19 cellular contexts compared by ENCODE assay signal in genomic region chr19:3618811-3619630, GRCh38. TPM values are rescaled to one million over a fixed set of nuclear protein-coding genes. Genes with fewer than 3 reads are reported as not detected.
DNase-seq lines count a peak whose midpoint lies in the region; ATAC-seq, FAIRE-seq and TF ChIP-seq lines count a peak whose summit lies in the region.
"Had no signal": no experiment of that assay in that cellular context is flagged by ENCODE, and none has a peak within 500 bp of the region (broad histone marks: within the 10 kb centered on the region; RNA-seq: fewer than 3 reads in every experiment).

No MANE protein-coding gene starts in this region.

- H3K36me3 ChIP-seq in right atrium auricular region: peaks cover 28% of the 10 kb centered on the region
- H3K36me3 ChIP-seq in OCI-LY3 (replicated peaks; ENCODE audit: low read depth, low read length): peaks cover 17% of the 10 kb centered on the region
- peaks cover 2 to 5% (median 3%) of the 10 kb centered on the region in 4 experiments; a peak in 4 of 8 replicates for H3K36me3 ChIP-seq in H1 (ENCODE audit: control insufficient read depth in 2 of 4, insufficient read depth in 4 of 4, low read length in 3 of 4)
- peaks cover 0 to 15% of the 10 kb centered on the region in 2 donors for H3K36me3 ChIP-seq in adrenal gland (replicated peaks in 1 of 2)
- H3K36me3 ChIP-seq: transverse colon had no signal

- peak overlapping the region; percentile 14; the same call in 1 of the 2 replicates for H4K8ac ChIP-seq in H1 (ENCODE audit: extremely low read depth, insufficient read depth, low read length)

- H3K27ac ChIP-seq in right atrium auricular region (no peak overlapping the region), OCI-LY3 (ENCODE audit: low read length) (no peak overlapping the region), H1 (ENCODE audit: low read depth, low read length) (no peak overlapping the region), adrenal gland (no peak overlapping the region)
- H3K27ac ChIP-seq: neutrophil, psoas muscle had no signal

- H3K4ac ChIP-seq in H1 (replicated peaks; ENCODE audit: insufficient read length, low read depth, low read length): no peak overlapping the region

- H3K4me2 ChIP-seq in OCI-LY3 (ENCODE audit: low read length): no peak overlapping the region
- no peak overlapping the region for H3K4me2 ChIP-seq in H1 (ENCODE audit: insufficient read depth in 1 of 2, low read depth in 2 of 2, low read length in 2 of 2)

- FAIRE-seq in H1 (lab: Jason Lieb, UNC): no peak

- H4K5ac ChIP-seq in H1 (ENCODE audit: insufficient read length, low read depth, low read length): no peak overlapping the region

- peak; percentile 38 to 45 for TF ChIP-seq CTCF in right atrium auricular region (IDR thresholded peaks at IDR 0.05)
- peak; percentile 9; the same call in 1 of the 2 replicates for TF ChIP-seq CTCF in OCI-LY3 (IDR thresholded peaks at IDR 0.05; ENCODE audit: low read depth, low read length)
- no peak for TF ChIP-seq CTCF in H1 (IDR thresholded peaks at IDR 0.05; ENCODE audit: control extremely low read depth in 1 of 3, insufficient read depth in 1 of 3, low read depth in 1 of 3, low read length in 3 of 3)
- peak in 2 of 6 experiments; percentile 43 to 44 for TF ChIP-seq CTCF in adrenal gland (IDR thresholded peaks at IDR 0.05)

- ATAC-seq in left ventricle myocardium superior (no peak), GM18858 (IDR thresholded peaks at IDR 0.05; ENCODE audit: unreplicated experiment) (no peak)

- no peak overlapping the region for H2AK5ac ChIP-seq in H1 (ENCODE audit: low read depth, low read length)

- H3K4me1 ChIP-seq in right atrium auricular region: peaks cover 0 to 15% of the 10 kb centered on the region in 2 donors
- no peaks in the 10 kb centered on the region for H3K4me1 ChIP-seq in OCI-LY3 (ENCODE audit: low read length)
- H3K4me1 ChIP-seq in H1 (replicated peaks in 1 of 4; ENCODE audit: control insufficient read depth in 3 of 4, insufficient read depth in 4 of 4, low read length in 3 of 4): peaks cover 0 to 3% (median under 1%) of the 10 kb centered on the region in 4 experiments; a peak in 3 of 7 replicates
- peaks cover 0 to 3% of the 10 kb centered on the region in 2 donors for H3K4me1 ChIP-seq in adrenal gland (replicated peaks in 1 of 2)

- DNase-seq in right atrium auricular region (ENCODE audit: low spot score) (no peak), left ventricle myocardium superior (no peak), H1 (ENCODE audit: low read depth in 1 of 2, low spot score in 2 of 2) (no peak), adrenal gland (no peak), anterior cingulate cortex (lab: John Stamatoyannopoulos, UW) (no peak), NCI-H526 treated with DMSO at 0.1 percent for 48 hours (lab: John Stamatoyannopoulos, UW) (no peak)
- DNase-seq: KG1, mammary epithelial cell, NCI-H1694 treated with DMSO at 0.1 percent for 48 hours, NCI-H2171, NCI-H524, SHP77 had no signal

- no peak overlapping the region for H3K23ac ChIP-seq in H1 (ENCODE audit: insufficient read length)

- H3K18ac ChIP-seq in H1 (ENCODE audit: extremely low read depth, low read length): no peak overlapping the region

- TF ChIP-seq EP300 in H1 (IDR thresholded peaks at IDR 0.05; ENCODE audit: borderline replicate concordance in 1 of 2, low read depth in 2 of 2, low read length in 2 of 2): no peak

- no peak overlapping the region for H4K91ac ChIP-seq in H1 (replicated peaks; ENCODE audit: insufficient read length, low read length)

- no peaks in the 10 kb centered on the region for H3K23me2 ChIP-seq in H1 (ENCODE audit: low read depth, low read length)

- H3K4me3 ChIP-seq in right atrium auricular region: no peak overlapping the region
- H3K4me3 ChIP-seq in OCI-LY3 (ENCODE audit: low read length): no peak overlapping the region
- no peak overlapping the region for H3K4me3 ChIP-seq in H1 (ENCODE audit: extremely low read depth in 1 of 4, insufficient read depth in 2 of 4, low read depth in 3 of 4, low read length in 4 of 4)
- H3K4me3 ChIP-seq in adrenal gland: no peak overlapping the region
- H3K4me3 ChIP-seq: psoas muscle, transverse colon had no signal

- POLR2A ChIA-PET in H1 (lab: Charles Lee; ENCODE audit: partially characterized antibody): interaction anchor here (0.6 to 1.4 kb wide), 5 partner anchors 11 to 39 kb away, joined by 3 to 6 read pairs (median 3); no protein-coding TSS in a partner anchor

- H3K9ac ChIP-seq in OCI-LY3 (ENCODE audit: low read length) (no peak overlapping the region), H1 (replicated peaks in 1 of 4; ENCODE audit: extremely low read depth in 1 of 4, low read depth in 3 of 4, low read length in 3 of 4) (no peak overlapping the region)

- H3K56ac ChIP-seq in H1 (replicated peaks; ENCODE audit: insufficient read length, low read depth, low read length): no peak overlapping the region

- H3K14ac ChIP-seq in H1 (ENCODE audit: insufficient read length): no peak overlapping the region

- H2BK5ac ChIP-seq in H1 (ENCODE audit: low read depth, low read length): no peak overlapping the region

- 95% methylated on average over 25 of the region's 31 CpGs; no CpG with 5 or more reads in 1 of the 2 experiments for WGBS in H1 (ENCODE audit: extremely low coverage in 1 of 2, insufficient coverage in 1 of 2, insufficient read length in 1 of 2, insufficient replicate concordance in 2 of 2, low coverage in 1 of 2, low lambda C conversion rate in 2 of 2, missing lambda C conversion rate in 1 of 2), 2 experiments
- WGBS in adrenal gland, 4 donors: 84 to 86% (median 86%) methylated on average over 20 to 31 of the region's 31 CpGs

- intact Hi-C loops in left ventricle myocardium superior (cut with micrococcal nuclease): no loop called here
- intact Hi-C loops in adrenal gland (cut with DNase I): loop anchor here in 1 of 2 donors (5.0 kb wide), 1 partner anchor 72 kb away; no protein-coding TSS in a partner anchor

- no peak overlapping the region for H2AFZ ChIP-seq in OCI-LY3 (ENCODE audit: low read depth, low read length)
- H2AFZ ChIP-seq in H1 (ENCODE audit: low read length): no peak overlapping the region

- H3K79me1 ChIP-seq in H1 (ENCODE audit: low read depth, low read length): peaks cover 1% of the 10 kb centered on the region

- H3K79me2 ChIP-seq in OCI-LY3 (ENCODE audit: low read length): peaks cover 7% of the 10 kb centered on the region
- H3K79me2 ChIP-seq in H1 (ENCODE audit: control insufficient read depth in 1 of 2, insufficient read depth in 2 of 2, low read length in 2 of 2): no peaks in the 10 kb centered on the region; a peak in 1 of 4 replicates

- no peak overlapping the region for H2BK20ac ChIP-seq in H1 (ENCODE audit: low read length)

- CTCF ChIA-PET in H1 (lab: Charles Lee; ENCODE audit: partially characterized antibody): interaction anchor here (0.7 to 7.3 kb wide), 12 partner anchors 10 to 101 kb away, joined by 3 to 38 read pairs (median 4); partner anchors contain the start of genes GIPC3 and TBXA2R

- H2BK120ac ChIP-seq in H1 (replicated peaks; ENCODE audit: low read depth, low read length): no peak overlapping the region

- H3K27me3 ChIP-seq in right atrium auricular region (no peaks in the 10 kb centered on the region), OCI-LY3 (ENCODE audit: low read depth, low read length) (no peaks in the 10 kb centered on the region), H1 (replicated peaks in 1 of 4; ENCODE audit: control insufficient read depth in 3 of 4, extremely low read depth in 1 of 4, insufficient read depth in 3 of 4, low read length in 3 of 4) (no peaks in the 10 kb centered on the region), adrenal gland (no peaks in the 10 kb centered on the region)
- H3K27me3 ChIP-seq: heart left ventricle, neutrophil, transverse colon had no signal

- H4K20me1 ChIP-seq in OCI-LY3 (ENCODE audit: insufficient read depth, low read length) (0 out of 2 replicates have a peak, but pooled peaks cover under 1% of the 10 kb centered on the region), H1 (replicated peaks in 1 of 2; ENCODE audit: control insufficient read depth in 1 of 2, insufficient read depth in 2 of 2, low read length in 2 of 2) (peaks cover 0 to 10% of the 10 kb centered on the region in 2 experiments)

- H2BK12ac ChIP-seq in H1 (ENCODE audit: low read depth, low read length): no peak overlapping the region

- TF ChIP-seq POLR2A in H1 (IDR thresholded peaks at IDR 0.05; ENCODE audit: control extremely low read depth in 1 of 2, low read depth in 2 of 2, low read length in 2 of 2) (no peak), adrenal gland (IDR thresholded peaks at IDR 0.05) (no peak)

- no peaks in the 10 kb centered on the region for H3K9me3 ChIP-seq in right atrium auricular region
- H3K9me3 ChIP-seq in OCI-LY3 (ENCODE audit: insufficient read depth, low read length): no peaks in the 10 kb centered on the region
- no peaks in the 10 kb centered on the region for H3K9me3 ChIP-seq in H1 (ENCODE audit: insufficient read depth in 2 of 2, low read depth in 1 of 2, low read length in 1 of 2)
- no peaks in the 10 kb centered on the region for H3K9me3 ChIP-seq in adrenal gland (replicated peaks in 1 of 3)
- H3K9me3 ChIP-seq: heart left ventricle, neutrophil, psoas muscle, transverse colon had no signal

- H2BK15ac ChIP-seq in H1 (ENCODE audit: low read length): no peak overlapping the region

- no peak for TF ChIP-seq RAD21 in H1 (IDR thresholded peaks at IDR 0.05 in 1 of 2, conservative IDR thresholded peaks at IDR 0.05 in 1 of 2; ENCODE audit: low read depth in 2 of 2, low read length in 2 of 2)

RNA-seq across cellular contexts. Expression of gene CACTIN, which starts 7.6 kb away (rescaled TPM):
- total RNA-seq in right atrium auricular region (10 to 100 TPM; 11.2 to 22.8 TPM), left ventricle myocardium superior (13.5 TPM), adrenal gland (10 to 100 TPM; 13.3 to 78.4 (median 23.2) TPM)
- total RNA-seq in H1 (2021; fragmentation: NEBNext Ultra II Directional; extraction: Animal tissue kit (Norgen Biotek cat#: 25700)): 29.9 and 36.2 TPM in 2 replicates
- polyA plus RNA-seq in H1 (2011; rRNA removed) (25.8 and 44.1 TPM in 2 replicates), adrenal gland (10 to 100 TPM in 2 of 3 donors, 1 to 10 TPM in 1; 5.0 to 39.0 (median 21.9) TPM)
- 33.5 TPM for polyA plus RNA-seq in H1 (2011; cell fraction: cytosol; rRNA removed)
- polyA plus RNA-seq in H1 (2011; cell fraction: nucleus; rRNA removed): 65.4 TPM
- polyA plus RNA-seq in H1 (2012, experiment 1 of 2): 15.6 to 34.3 TPM (median 26.9 TPM) in 4 replicates
- polyA plus RNA-seq in H1 (2012, experiment 2 of 2): 19.2 TPM
- 28.0 TPM for polyA plus RNA-seq in H1 (2013, experiment 1 of 2)
- 26.4 TPM for polyA plus RNA-seq in H1 (2013, experiment 2 of 2)
- polyA minus RNA-seq in H1 (2011; rRNA and poly(A)+ RNA removed): 7.5 and 9.4 TPM in 2 replicates
- polyA minus RNA-seq in H1 (2011; cell fraction: cytosol; rRNA and poly(A)+ RNA removed): 17.5 TPM
- 16.0 TPM for polyA minus RNA-seq in H1 (2011; cell fraction: nucleus; rRNA and poly(A)+ RNA removed)

RNA-seq across cellular contexts. Expression of gene TBXA2R, which starts 12.3 kb away (rescaled TPM):
- total RNA-seq in right atrium auricular region: 1 to 10 TPM in 1 of 2 donors, under 1 TPM in 1; 0.67 to 1.1 TPM
- total RNA-seq in left ventricle myocardium superior: 2.0 TPM
- 0.50 and 0.75 TPM in 2 replicates for total RNA-seq in H1 (2021; fragmentation: NEBNext Ultra II Directional; extraction: Animal tissue kit (Norgen Biotek cat#: 25700))
- 0.39 and 0.80 TPM in 2 replicates for polyA plus RNA-seq in H1 (2011; rRNA removed)
- 0.31 TPM for polyA plus RNA-seq in H1 (2011; cell fraction: cytosol; rRNA removed)
- polyA plus RNA-seq in H1 (2011; cell fraction: nucleus; rRNA removed): 0.20 TPM
- polyA plus RNA-seq in H1 (2012, experiment 1 of 2): 0.22 to 0.59 TPM (median 0.48 TPM) in 4 replicates
- 0.39 TPM for polyA plus RNA-seq in H1 (2012, experiment 2 of 2)
- polyA plus RNA-seq in H1 (2013, experiment 1 of 2): 0.97 TPM
- polyA plus RNA-seq in H1 (2013, experiment 2 of 2): 1.2 TPM
- 0.10 and 0.22 TPM in 2 replicates for polyA minus RNA-seq in H1 (2011; rRNA and poly(A)+ RNA removed)
- not detected for polyA minus RNA-seq in H1 (2011; cell fraction: cytosol; rRNA and poly(A)+ RNA removed)
- 0.40 TPM for polyA minus RNA-seq in H1 (2011; cell fraction: nucleus; rRNA and poly(A)+ RNA removed)
- total RNA-seq in adrenal gland: 10 to 100 TPM in 7 of 8 donors, 1 to 10 TPM in 1; 8.9 to 25.5 (median 17.2) TPM
- polyA plus RNA-seq in adrenal gland: 1 to 10 TPM; 5.2 to 6.9 (median 6.2) TPM

RNA-seq across cellular contexts. Expression of gene GIPC3, which starts 33.7 kb away (rescaled TPM):
- total RNA-seq in right atrium auricular region (1 to 10 TPM in 1 of 2 donors, under 1 TPM in 1; 0.96 to 1.5 TPM), left ventricle myocardium superior (1.9 TPM), adrenal gland (1 to 10 TPM; 2.0 to 5.9 (median 3.4) TPM)
- 0.96 and 1.2 TPM in 2 replicates for total RNA-seq in H1 (2021; fragmentation: NEBNext Ultra II Directional; extraction: Animal tissue kit (Norgen Biotek cat#: 25700))
- polyA plus RNA-seq in H1 (2011; rRNA removed) (1.0 and 1.3 TPM in 2 replicates), adrenal gland (1 to 10 TPM; 1.6 to 4.9 (median 2.6) TPM)
- 0.70 TPM for polyA plus RNA-seq in H1 (2011; cell fraction: cytosol; rRNA removed)
- 2.2 TPM for polyA plus RNA-seq in H1 (2011; cell fraction: nucleus; rRNA removed)
- 0.86 to 1.2 TPM (median 0.93 TPM) in 4 replicates for polyA plus RNA-seq in H1 (2012, experiment 1 of 2)
- polyA plus RNA-seq in H1 (2012, experiment 2 of 2): 0.75 TPM
- 2.5 TPM for polyA plus RNA-seq in H1 (2013, experiment 1 of 2)
- polyA plus RNA-seq in H1 (2013, experiment 2 of 2): 2.3 TPM
- 0.82 and 1.3 TPM in 2 replicates for polyA minus RNA-seq in H1 (2011; rRNA and poly(A)+ RNA removed)
- 1.0 TPM for polyA minus RNA-seq in H1 (2011; cell fraction: cytosol; rRNA and poly(A)+ RNA removed)
- 0.80 TPM for polyA minus RNA-seq in H1 (2011; cell fraction: nucleus; rRNA and poly(A)+ RNA removed)
- total RNA-seq: epithelial cell of proximal tubule, mammary epithelial cell had no signal

RNA-seq across cellular contexts. Expression of gene HMG20B, which starts 46.3 kb away (rescaled TPM):
- 10 to 100 TPM; 51.8 to 52.5 TPM for total RNA-seq in right atrium auricular region
- 36.9 TPM for total RNA-seq in left ventricle myocardium superior
- total RNA-seq in H1 (2021; fragmentation: NEBNext Ultra II Directional; extraction: Animal tissue kit (Norgen Biotek cat#: 25700)): 74.2 and 76.1 TPM in 2 replicates
- 42.9 and 63.9 TPM in 2 replicates for polyA plus RNA-seq in H1 (2011; rRNA removed)
- 62.4 TPM for polyA plus RNA-seq in H1 (2011; cell fraction: cytosol; rRNA removed)
- 98.9 TPM for polyA plus RNA-seq in H1 (2011; cell fraction: nucleus; rRNA removed)
- 44.6 to 66.7 TPM (median 62.4 TPM) in 4 replicates for polyA plus RNA-seq in H1 (2012, experiment 1 of 2)
- polyA plus RNA-seq in H1 (2012, experiment 2 of 2): 60.0 TPM
- polyA plus RNA-seq in H1 (2013, experiment 1 of 2): 69.5 TPM
- polyA plus RNA-seq in H1 (2013, experiment 2 of 2): 62.3 TPM
- 5.2 and 6.5 TPM in 2 replicates for polyA minus RNA-seq in H1 (2011; rRNA and poly(A)+ RNA removed)
- polyA minus RNA-seq in H1 (2011; cell fraction: cytosol; rRNA and poly(A)+ RNA removed): 25.2 TPM
- 26.3 TPM for polyA minus RNA-seq in H1 (2011; cell fraction: nucleus; rRNA and poly(A)+ RNA removed)
- 100 to 1,000 TPM in 5 of 8 donors, 10 to 100 TPM in 3; 49.3 to 137 (median 105) TPM for total RNA-seq in adrenal gland
- 100 to 1,000 TPM in 1 of 3 donors, 10 to 100 TPM in 2; 18.1 to 178 (median 100.0) TPM for polyA plus RNA-seq in adrenal gland

Comparison
In these comparisons a context has a peak if more than half of its experiments do, and no peak if none do; other contexts are left out.
1. CTCF ChIP-seq: peak in right atrium auricular region (2 of 2) and OCI-LY3 (single experiment); none in H1 (0 of 3).